19 cellular contexts compared by ENCODE assay signal in genomic region chr9:98225015-98225442, GRCh38. TPM values are rescaled to one million over a fixed set of nuclear protein-coding genes. Genes with fewer than 3 reads are reported as not detected.
DNase-seq lines count a peak whose midpoint lies in the region; ATAC-seq and TF ChIP-seq lines count a peak whose summit lies in the region.
"Had no signal": no experiment of that assay in that cellular context is flagged by ENCODE, and none has a peak within 500 bp of the region (broad histone marks: within the 10 kb centered on the region; RNA-seq: fewer than 3 reads in every experiment).

No MANE protein-coding gene starts in this region.

- H3K27ac ChIP-seq in SJSA1 (peak overlapping the region; percentile 98), transverse colon (peak overlapping the region in 2 of 4 donors; percentile 8 to 25), body of pancreas (no peak overlapping the region)
- H3K27ac ChIP-seq: 22Rv1, parathyroid adenoma, tibial artery had no signal

- H3K4me3 ChIP-seq in SJSA1: no peak overlapping the region
- H3K4me3 ChIP-seq in transverse colon: no peak overlapping the region
- H3K4me3 ChIP-seq in body of pancreas: no peak overlapping the region
- H3K4me3 ChIP-seq: smooth muscle cell, tibial artery had no signal

- peaks cover 32% of the 10 kb centered on the region for H3K36me3 ChIP-seq in SJSA1
- H3K36me3 ChIP-seq in transverse colon: peaks cover 0 to 21% (median 10%) of the 10 kb centered on the region in 4 donors
- H3K36me3 ChIP-seq in body of pancreas (replicated peaks in 1 of 2; ENCODE audit: insufficient read depth in 1 of 2, low read depth in 2 of 2): no peaks in the 10 kb centered on the region

- ATAC-seq in GM21825 (IDR thresholded peaks at IDR 0.05; ENCODE audit: unreplicated experiment) (no peak), body of pancreas (no peak)

- H3K9me3 ChIP-seq in SJSA1 (replicated peaks): no peaks in the 10 kb centered on the region
- H3K9me3 ChIP-seq in transverse colon: no peaks in the 10 kb centered on the region
- H3K9me3 ChIP-seq in body of pancreas: no peaks in the 10 kb centered on the region
- H3K9me3 ChIP-seq: tibial artery had no signal

- no peak for TF ChIP-seq CTCF in transverse colon (IDR thresholded peaks at IDR 0.05)
- TF ChIP-seq CTCF in body of pancreas (IDR thresholded peaks at IDR 0.05): no peak

- DNase-seq in NCI-H2107 treated with DMSO at 0.1 percent for 48 hours (lab: John Stamatoyannopoulos, UW; ENCODE audit: unreplicated experiment) (peak; percentile 3), NCI-H2107 (lab: John Stamatoyannopoulos, UW) (no peak), SJSA1 (ENCODE audit: low read depth in 1 of 2, low spot score in 2 of 2) (no peak), inferior parietal cortex (ENCODE audit: extremely low spot score) (peak; percentile 24), transverse colon (peak; percentile 51), body of pancreas (no peak), H4 (ENCODE audit: low spot score) (no peak)
- DNase-seq: activated CD4-positive, alpha-beta T cell treated with anti-CD3 and anti-CD28 coated beads, Interleukin-2, amount 50 U/mL, for 1 hour; DMS79; effector CD8-positive, alpha-beta T cell; Karpas-422; NCI-H1105 treated with DMSO at 0.1 percent for 48 hours; NCI-H226; T1000; tibial artery had no signal

- 79% methylated on average over 6 of the region's 6 CpGs; no CpG with 5 or more reads in 1 of the 2 donors for WGBS in transverse colon (ENCODE audit: low coverage in 1 of 2), 2 donors
- 82 to 84% methylated on average over 6 of the region's 6 CpGs for WGBS in body of pancreas, 2 donors

- in situ Hi-C loops in transverse colon (cut with MboI; ENCODE audit: low pct_ligation_motif_present in 1 of 4, low pct_unique_long_range_greater_than_20kb in 1 of 4, low sequenced_read_pairs in 3 of 4): no loop called here

- H3K4me1 ChIP-seq in SJSA1 (replicated peaks) (peaks cover 42% of the 10 kb centered on the region), transverse colon (peaks cover 0 to 34% (median 21%) of the 10 kb centered on the region in 4 donors), body of pancreas (peaks cover 13% of the 10 kb centered on the region)
- H3K4me1 ChIP-seq: parathyroid adenoma had no signal

- H3K27me3 ChIP-seq in SJSA1 (replicated peaks) (no peaks in the 10 kb centered on the region), transverse colon (no peaks in the 10 kb centered on the region), body of pancreas (no peaks in the 10 kb centered on the region)
- H3K27me3 ChIP-seq: tibial artery had no signal

- intact Hi-C loops in transverse colon (cut with DNase I; ENCODE audit: low total_unique reads): no loop called here
- intact Hi-C loops in body of pancreas (cut with DNase I): no loop called here

- TF ChIP-seq EP300 in transverse colon (IDR thresholded peaks at IDR 0.05; ENCODE audit: low read depth): no peak

- TF ChIP-seq POLR2A in transverse colon (IDR thresholded peaks at IDR 0.05): no peak
- TF ChIP-seq POLR2A in body of pancreas (IDR thresholded peaks at IDR 0.05): no peak

RNA-seq across cellular contexts. Expression of gene TBC1D2, which starts 30.4 kb away (rescaled TPM):
- total RNA-seq in SJSA1 (2014; rRNA removed; shearing (Covaris generic)): 4.4 TPM in 2 replicates
- 100 to 1,000 TPM in 1 of 4 donors, 10 to 100 TPM in 3; 37.7 to 109 (median 55.8) TPM for total RNA-seq in transverse colon
- 1 to 10 TPM; 3.3 to 4.7 TPM for total RNA-seq in body of pancreas
- 6.0 and 9.0 TPM in 2 replicates for total RNA-seq in H4 (2014; rRNA removed; shearing (Covaris generic))

RNA-seq across cellular contexts. Expression of gene CORO2A, which starts 32.6 kb away (rescaled TPM):
- total RNA-seq in SJSA1 (2014; rRNA removed; shearing (Covaris generic)): 0.16 TPM in 2 replicates
- total RNA-seq in transverse colon (10 to 100 TPM in 3 of 4 donors, 1 to 10 TPM in 1; 10.0 to 59.1 (median 47.1) TPM), body of pancreas (1 to 10 TPM in 1 of 2 donors, under 1 TPM in 1; 0.66 to 1.3 TPM)
- 2.1 and 3.0 TPM in 2 replicates for total RNA-seq in H4 (2014; rRNA removed; shearing (Covaris generic))

Comparison
In these comparisons a context has a peak if more than half of its experiments do, and no peak if none do; other contexts are left out.
1. DNase-seq: peak in NCI-H2107 treated with DMSO at 0.1 percent for 48 hours (single experiment), inferior parietal cortex (single experiment) and transverse colon (single experiment); none in NCI-H2107 (single experiment), SJSA1 (0 of 2), body of pancreas (0 of 4) and H4 (single experiment).